In genomic region chr12:116927244-116927940, GRCh38 we compare ENCODE assay signal across 17 cellular contexts. TPM values are rescaled to one million over a fixed set of nuclear protein-coding genes. Genes with fewer than 3 reads are reported as not detected.
DNase-seq lines count a peak whose midpoint lies in the region; ATAC-seq and TF ChIP-seq lines count a peak whose summit lies in the region.
"Had no signal": no experiment of that assay in that cellular context is flagged by ENCODE, and none has a peak within 500 bp of the region (broad histone marks: within the 10 kb centered on the region; RNA-seq: fewer than 3 reads in every experiment).

No MANE protein-coding gene starts in this region.

- no peaks in the 10 kb centered on the region for H3K27me3 Mint-ChIP-seq in progenitor cell of endocrine pancreas
- no peaks in the 10 kb centered on the region for H3K27me3 Mint-ChIP-seq in natural killer cell treated with Interleukin-12 subunit alpha and Interleukin-12 subunit beta and Interleukin-15 and Interleukin-18, amount 100 ng/mL, for 72 hours

- no peak overlapping the region for H3K4me3 Mint-ChIP-seq in progenitor cell of endocrine pancreas (ENCODE audit: low read depth)
- H3K4me3 Mint-ChIP-seq in natural killer cell treated with Interleukin-12 subunit alpha and Interleukin-12 subunit beta and Interleukin-15 and Interleukin-18, amount 100 ng/mL, for 72 hours: no peak overlapping the region
- H3K4me3 Mint-ChIP-seq: CD14-positive monocyte had no signal

- H3K4me3 ChIP-seq in endocrine pancreas (ENCODE audit: control insufficient read depth, insufficient read depth, low read length): peak overlapping the region; percentile 40
- H3K4me3 ChIP-seq: A549 had no signal

- H3K36me3 ChIP-seq in endocrine pancreas (ENCODE audit: control insufficient read depth, insufficient read depth, low read length): no peaks in the 10 kb centered on the region

- TF ChIP-seq CTCF in progenitor cell of endocrine pancreas (IDR thresholded peaks at IDR 0.05; ENCODE audit: unreplicated experiment): no peak

- H3K4me1 ChIP-seq in endocrine pancreas (ENCODE audit: control insufficient read depth, insufficient read depth, low read length): peaks cover 26% of the 10 kb centered on the region

- no peak for ATAC-seq in natural killer cell treated with Interleukin-12 subunit alpha and Interleukin-12 subunit beta and Interleukin-15 and Interleukin-18, amount 100 ng/mL, for 72 hours
- ATAC-seq in GM21423 (IDR thresholded peaks at IDR 0.05; ENCODE audit: unreplicated experiment): no peak
- ATAC-seq: A549 had no signal

- peak; percentile 25 for DNase-seq in NCI-H82 (lab: John Stamatoyannopoulos, UW)
- no peak for DNase-seq in NCI-H82 treated with DMSO at 0.1 percent for 48 hours (lab: John Stamatoyannopoulos, UW; ENCODE audit: unreplicated experiment)
- peak; percentile 65 for DNase-seq in NCI-H2029 treated with DMSO at 0.1 percent for 48 hours (lab: John Stamatoyannopoulos, UW)
- no peak for DNase-seq in progenitor cell of endocrine pancreas (ENCODE audit: low spot score, unreplicated experiment)
- DNase-seq in activated gamma-delta T cell treated with Interleukin-2 at 50 U/mL for 16 hours: no peak
- DNase-seq in natural killer cell treated with Interleukin-12 subunit alpha and Interleukin-12 subunit beta and Interleukin-15 and Interleukin-18, amount 100 ng/mL, for 72 hours (ENCODE audit: low spot score): no peak
- DNase-seq: Caco-2, GOT3, KBM-7, NCI-H1048, NCI-H187, NCI-H69, SK-N-SH had no signal

- peaks cover 27% of the 10 kb centered on the region for H3K36me3 Mint-ChIP-seq in progenitor cell of endocrine pancreas (ENCODE audit: insufficient read depth)
- peaks cover 25% of the 10 kb centered on the region for H3K36me3 Mint-ChIP-seq in natural killer cell treated with Interleukin-12 subunit alpha and Interleukin-12 subunit beta and Interleukin-15 and Interleukin-18, amount 100 ng/mL, for 72 hours

- no peaks in the 10 kb centered on the region for H3K9me3 ChIP-seq in endocrine pancreas (ENCODE audit: control insufficient read depth, low read length)
- H3K9me3 ChIP-seq: A549, Caco-2, SK-N-SH had no signal

- peak overlapping the region; percentile 76 for H3K27ac Mint-ChIP-seq in progenitor cell of endocrine pancreas
- peak overlapping the region in 1 of 2 donors; percentile 58 for H3K27ac Mint-ChIP-seq in natural killer cell treated with Interleukin-12 subunit alpha and Interleukin-12 subunit beta and Interleukin-15 and Interleukin-18, amount 100 ng/mL, for 72 hours
- H3K27ac Mint-ChIP-seq: CD14-positive monocyte had no signal

- no peaks in the 10 kb centered on the region for H3K27me3 ChIP-seq in endocrine pancreas (ENCODE audit: control insufficient read depth, insufficient read depth, low read length)

- peak overlapping the region; percentile 2 for H3K9ac ChIP-seq in endocrine pancreas (ENCODE audit: control insufficient read depth, insufficient read depth, low read length)
- H3K9ac ChIP-seq: SK-N-SH had no signal

- H3K9me3 Mint-ChIP-seq in progenitor cell of endocrine pancreas (ENCODE audit: low read depth): no peaks in the 10 kb centered on the region
- no peaks in the 10 kb centered on the region for H3K9me3 Mint-ChIP-seq in natural killer cell treated with Interleukin-12 subunit alpha and Interleukin-12 subunit beta and Interleukin-15 and Interleukin-18, amount 100 ng/mL, for 72 hours

- peaks cover 19% of the 10 kb centered on the region for H3K4me1 Mint-ChIP-seq in progenitor cell of endocrine pancreas (ENCODE audit: low read depth)
- peaks cover 37 to 48% of the 10 kb centered on the region in 2 donors for H3K4me1 Mint-ChIP-seq in natural killer cell treated with Interleukin-12 subunit alpha and Interleukin-12 subunit beta and Interleukin-15 and Interleukin-18, amount 100 ng/mL, for 72 hours (ENCODE audit: low read depth in 2 of 2)

RNA-seq across cellular contexts. Expression of gene FBXW8, which starts 16.6 kb away (rescaled TPM):
- total RNA-seq in progenitor cell of endocrine pancreas: 32.6 and 33.8 TPM in 2 replicates
- 10 to 100 TPM in 1 of 2 donors, 1 to 10 TPM in 1; 9.6 to 11.5 TPM for total RNA-seq in natural killer cell treated with Interleukin-12 subunit alpha and Interleukin-12 subunit beta and Interleukin-15 and Interleukin-18, amount 100 ng/mL, for 72 hours

RNA-seq across cellular contexts. Expression of gene HRK, which starts 46.2 kb away (rescaled TPM):
- 5.5 and 6.9 TPM in 2 replicates for total RNA-seq in progenitor cell of endocrine pancreas
- total RNA-seq in natural killer cell treated with Interleukin-12 subunit alpha and Interleukin-12 subunit beta and Interleukin-15 and Interleukin-18, amount 100 ng/mL, for 72 hours: not detected

Comparison
In these comparisons a context has a peak if more than half of its experiments do, and no peak if none do; other contexts are left out.
1. DNase-seq: peak in NCI-H82 (single experiment) and NCI-H2029 treated with DMSO at 0.1 percent for 48 hours (single experiment); none in NCI-H82 treated with DMSO at 0.1 percent for 48 hours (single experiment), progenitor cell of endocrine pancreas (single experiment), activated gamma-delta T cell treated with Interleukin-2 at 50 U/mL for 16 hours (single experiment) and natural killer cell treated with Interleukin-12 subunit alpha and Interleukin-12 subunit beta and Interleukin-15 and Interleukin-18, amount 100 ng/mL, for 72 hours (single experiment).